ENCODE assay signal across 8 cellular contexts in the genomic region with DNA sequence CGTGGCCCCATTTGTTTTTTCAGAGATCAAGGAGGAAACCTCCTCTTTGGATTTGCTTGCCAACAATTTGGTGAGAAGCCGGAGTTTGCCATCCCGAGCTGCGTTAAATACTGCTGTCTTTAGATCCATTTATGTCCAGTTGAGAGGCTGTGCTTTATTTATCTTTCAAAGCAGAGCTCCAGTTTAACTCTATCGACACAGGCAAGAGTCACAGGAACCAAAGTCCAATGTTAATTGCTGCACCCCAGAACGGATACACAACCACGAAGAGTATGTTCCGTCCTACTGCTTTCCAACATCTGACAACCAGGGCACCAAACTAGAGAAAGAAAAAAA. TPM values are rescaled to one million over a fixed set of nuclear protein-coding genes. Genes with fewer than 3 reads are reported as not detected.
DNase-seq lines count a peak whose midpoint lies in the region; ATAC-seq, FAIRE-seq and TF ChIP-seq lines count a peak whose summit lies in the region.

No MANE protein-coding gene starts in this region.

- H3K27ac ChIP-seq in astrocyte (ENCODE audit: low read depth, low read length) (peak overlapping the region; percentile 92), liver (ENCODE audit: low read depth in 1 of 2, low read length in 2 of 2) (peak overlapping the region; percentile 100), tibial artery (peak overlapping the region; percentile 98 to 100)

- WGBS in liver = 4% methylated on average over 8 of the region's 8 CpGs

- peak overlapping the region; percentile 89 to 96 for H3K4me3 Mint-ChIP-seq in activated T-cell treated with anti-CD3 and anti-CD28 coated beads, Interleukin-2, amount 50 U/mL, for 72 hours
- H3K4me3 Mint-ChIP-seq in astrocyte (ENCODE audit: unreplicated experiment) = peak overlapping the region; percentile 98

- H3K4me3 ChIP-seq in astrocyte (ENCODE audit: insufficient read depth, low read depth, low read length) (peak overlapping the region; percentile 89), liver (ENCODE audit: low read depth in 1 of 3, low read length in 3 of 3) (peak overlapping the region; percentile 83 to 94 (median 84)), tibial artery (peak overlapping the region; percentile 85 to 98)

- H3K9ac ChIP-seq in astrocyte (ENCODE audit: low read length) (peak overlapping the region; percentile 95), liver (ENCODE audit: low read depth in 1 of 2, low read length in 2 of 2) (peak overlapping the region; percentile 98)

- DNase-seq in activated T-cell treated with anti-CD3 and anti-CD28 coated beads, Interleukin-2, amount 50 U/mL, for 72 hours = no peak
- no peak for DNase-seq in activated T-cell treated with anti-CD3 and anti-CD28 coated beads for 4 hours
- no peak for DNase-seq in astrocyte (ENCODE audit: low read depth)
- DNase-seq in tibial artery = no peak
- no peak for DNase-seq in stimulated activated CD4-positive, alpha-beta T cell treated with anti-CD3 and anti-CD28 coated beads, Interleukin-4, amount 100 ng/mL, for 1 hour

- H3K4me1 Mint-ChIP-seq in activated T-cell treated with anti-CD3 and anti-CD28 coated beads, Interleukin-2, amount 50 U/mL, for 72 hours (ENCODE audit: low read depth) = peaks cover 55% of the 10 kb centered on the region
- peaks cover 11% of the 10 kb centered on the region for H3K4me1 Mint-ChIP-seq in astrocyte (ENCODE audit: low read depth, unreplicated experiment)

- peaks cover 20% of the 10 kb centered on the region for H3K36me3 ChIP-seq in astrocyte (ENCODE audit: insufficient read depth, low read length)
- peaks cover 0 to 5% (median under 1%) of the 10 kb centered on the region in 4 donors for H3K36me3 ChIP-seq in liver (ENCODE audit: control insufficient read depth in 4 of 4, insufficient read depth in 3 of 4, low read depth in 1 of 4, low read length in 3 of 4)
- H3K36me3 ChIP-seq in tibial artery = peaks cover 0 to 13% (median 0%) of the 10 kb centered on the region in 3 donors

- no peaks in the 10 kb centered on the region for H3K27me3 ChIP-seq in astrocyte (ENCODE audit: insufficient read depth, low read length)
- H3K27me3 ChIP-seq in liver (ENCODE audit: control insufficient read depth in 4 of 4, insufficient read depth in 4 of 4, low read length in 3 of 4) = no peaks in the 10 kb centered on the region
- no peaks in the 10 kb centered on the region for H3K27me3 ChIP-seq in tibial artery

- H3K27me3 Mint-ChIP-seq in activated T-cell treated with anti-CD3 and anti-CD28 coated beads, Interleukin-2, amount 50 U/mL, for 72 hours (ENCODE audit: low read depth) = no peaks in the 10 kb centered on the region
- no peaks in the 10 kb centered on the region for H3K27me3 Mint-ChIP-seq in astrocyte (ENCODE audit: low read depth, unreplicated experiment)

- no peak for FAIRE-seq in astrocyte (lab: Jason Lieb, UNC)

- peaks cover 11% of the 10 kb centered on the region for H3K4me1 ChIP-seq in astrocyte (ENCODE audit: insufficient read depth, low read length)
- peaks cover 6 to 41% (median 28%) of the 10 kb centered on the region in 4 donors for H3K4me1 ChIP-seq in liver (ENCODE audit: control insufficient read depth in 4 of 4, insufficient read depth in 4 of 4, low read length in 3 of 4)
- H3K4me1 ChIP-seq in tibial artery = peaks cover 0 to 50% (median 15%) of the 10 kb centered on the region in 4 donors

- H2AFZ ChIP-seq in astrocyte (ENCODE audit: low read depth, low read length) = no peak overlapping the region

- H3K9me3 ChIP-seq in astrocyte (ENCODE audit: insufficient read depth, low read depth, low read length) (peaks cover 4% of the 10 kb centered on the region), liver (ENCODE audit: control insufficient read depth in 4 of 4, low read length in 3 of 4) (no peaks in the 10 kb centered on the region), tibial artery (peaks cover 0 to 4% (median 0%) of the 10 kb centered on the region in 3 donors)

- peaks cover 2 to 3% of the 10 kb centered on the region in 2 donors for H3K9me3 Mint-ChIP-seq in activated T-cell treated with anti-CD3 and anti-CD28 coated beads, Interleukin-2, amount 50 U/mL, for 72 hours
- peaks cover 5% of the 10 kb centered on the region for H3K9me3 Mint-ChIP-seq in astrocyte (ENCODE audit: unreplicated experiment)

- intact Hi-C loops in tibial artery (cut with DNase I; ENCODE audit: low total_unique reads) = no loop called here

- peaks cover 17 to 45% of the 10 kb centered on the region in 2 donors for H3K36me3 Mint-ChIP-seq in activated T-cell treated with anti-CD3 and anti-CD28 coated beads, Interleukin-2, amount 50 U/mL, for 72 hours (ENCODE audit: insufficient read depth in 2 of 2)
- H3K36me3 Mint-ChIP-seq in astrocyte (ENCODE audit: low read depth, unreplicated experiment) = peaks cover 10% of the 10 kb centered on the region

- no peak for ATAC-seq in activated T-cell treated with anti-CD3 and anti-CD28 coated beads, Interleukin-2, amount 50 U/mL, for 72 hours (replicated peaks in 1 of 2)
- ATAC-seq in GM19023 (IDR thresholded peaks at IDR 0.05; ENCODE audit: unreplicated experiment) (no peak), GM21381 (IDR thresholded peaks at IDR 0.05; ENCODE audit: unreplicated experiment) (no peak)

- TF ChIP-seq CTCF in astrocyte (IDR thresholded peaks at IDR 0.05; ENCODE audit: insufficient read depth, low read depth, low read length) = no peak
- TF ChIP-seq CTCF in liver (IDR thresholded peaks at IDR 0.05; ENCODE audit: low read depth, low read length, missing input control) = no peak
- no peak for TF ChIP-seq CTCF in tibial artery (IDR thresholded peaks at IDR 0.05)

- H4K20me1 ChIP-seq in astrocyte (ENCODE audit: insufficient read depth, low read length) = peaks cover 56% of the 10 kb centered on the region

- H3K27ac Mint-ChIP-seq in activated T-cell treated with anti-CD3 and anti-CD28 coated beads, Interleukin-2, amount 50 U/mL, for 72 hours = peak overlapping the region; percentile 97
- peak overlapping the region; percentile 93 for H3K27ac Mint-ChIP-seq in astrocyte (ENCODE audit: unreplicated experiment)

- H3K4me2 ChIP-seq in astrocyte (ENCODE audit: low read length) = peak overlapping the region; percentile 99

- no peak for TF ChIP-seq RAD21 in liver (IDR thresholded peaks at IDR 0.05)

- peaks cover 59% of the 10 kb centered on the region for H3K79me2 ChIP-seq in astrocyte (ENCODE audit: insufficient read depth, low read length)

TF ChIP-seq in liver, 16 proteins besides CTCF, POLR2A, EP300 and RAD21 (continues in another document):
- peak; percentile 75 to 84 for TF ChIP-seq HNF4A (conservative IDR thresholded peaks at IDR 0.05)
- TF ChIP-seq NR2F2 (IDR thresholded peaks at IDR 0.05) = no peak
- TF ChIP-seq SP1 (IDR thresholded peaks at IDR 0.05) = peak; percentile 59
- TF ChIP-seq, protein P1, sequence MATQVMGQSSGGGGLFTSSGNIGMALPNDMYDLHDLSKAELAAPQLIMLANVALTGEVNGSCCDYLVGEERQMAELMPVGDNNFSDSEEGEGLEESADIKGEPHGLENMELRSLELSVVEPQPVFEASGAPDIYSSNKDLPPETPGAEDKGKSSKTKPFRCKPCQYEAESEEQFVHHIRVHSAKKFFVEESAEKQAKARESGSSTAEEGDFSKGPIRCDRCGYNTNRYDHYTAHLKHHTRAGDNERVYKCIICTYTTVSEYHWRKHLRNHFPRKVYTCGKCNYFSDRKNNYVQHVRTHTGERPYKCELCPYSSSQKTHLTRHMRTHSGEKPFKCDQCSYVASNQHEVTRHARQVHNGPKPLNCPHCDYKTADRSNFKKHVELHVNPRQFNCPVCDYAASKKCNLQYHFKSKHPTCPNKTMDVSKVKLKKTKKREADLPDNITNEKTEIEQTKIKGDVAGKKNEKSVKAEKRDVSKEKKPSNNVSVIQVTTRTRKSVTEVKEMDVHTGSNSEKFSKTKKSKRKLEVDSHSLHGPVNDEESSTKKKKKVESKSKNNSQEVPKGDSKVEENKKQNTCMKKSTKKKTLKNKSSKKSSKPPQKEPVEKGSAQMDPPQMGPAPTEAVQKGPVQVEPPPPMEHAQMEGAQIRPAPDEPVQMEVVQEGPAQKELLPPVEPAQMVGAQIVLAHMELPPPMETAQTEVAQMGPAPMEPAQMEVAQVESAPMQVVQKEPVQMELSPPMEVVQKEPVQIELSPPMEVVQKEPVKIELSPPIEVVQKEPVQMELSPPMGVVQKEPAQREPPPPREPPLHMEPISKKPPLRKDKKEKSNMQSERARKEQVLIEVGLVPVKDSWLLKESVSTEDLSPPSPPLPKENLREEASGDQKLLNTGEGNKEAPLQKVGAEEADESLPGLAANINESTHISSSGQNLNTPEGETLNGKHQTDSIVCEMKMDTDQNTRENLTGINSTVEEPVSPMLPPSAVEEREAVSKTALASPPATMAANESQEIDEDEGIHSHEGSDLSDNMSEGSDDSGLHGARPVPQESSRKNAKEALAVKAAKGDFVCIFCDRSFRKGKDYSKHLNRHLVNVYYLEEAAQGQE (IDR thresholded peaks at IDR 0.05) = peak; percentile 3
- peak; percentile 60 for TF ChIP-seq HNF4G (IDR thresholded peaks at IDR 0.05)
- no peak for TF ChIP-seq YY1 (IDR thresholded peaks at IDR 0.05)
- peak; percentile 19 for TF ChIP-seq TAF1 (conservative IDR thresholded peaks at IDR 0.05)
- no peak for TF ChIP-seq GABPA (IDR thresholded peaks at IDR 0.05 in 1 of 2, conservative IDR thresholded peaks at IDR 0.05 in 1 of 2)
- TF ChIP-seq ATF3 (IDR thresholded peaks at IDR 0.05) = no peak

RNA-seq across cellular contexts. Expression of gene FEM1C, which starts 1.2 kb away (rescaled TPM):
- total RNA-seq in activated T-cell treated with anti-CD3 and anti-CD28 coated beads, Interleukin-2, amount 50 U/mL, for 72 hours = 10 to 100 TPM; 13.3 to 15.4 TPM
- total RNA-seq in astrocyte = 20.6 and 22.9 TPM in 2 replicates
- 10 to 100 TPM; 13.2 to 14.3 TPM for total RNA-seq in liver
- 1 to 10 TPM; 3.4 to 4.3 TPM for polyA plus RNA-seq in liver

RNA-seq across cellular contexts. Expression of gene TICAM2, which starts 58.9 kb away (rescaled TPM):
- 1 to 10 TPM in 1 of 2 donors, under 1 TPM in 1; 0.77 to 2.1 TPM for total RNA-seq in activated T-cell treated with anti-CD3 and anti-CD28 coated beads, Interleukin-2, amount 50 U/mL, for 72 hours
- total RNA-seq in astrocyte (6.7 and 6.8 TPM in 2 replicates), liver (1 to 10 TPM in 1 of 2 donors, under 1 TPM in 1; 0.59 to 1.3 TPM)
- polyA plus RNA-seq in liver = 1 to 10 TPM in 1 of 2 donors, under 1 TPM in 1; 0.50 to 1.5 TPM
